In genomic region chr3:168094877-168095610, GRCh38 we compare ENCODE assay signal across 1 cellular context.
A peak's percentile ranks its signal among the peaks of the same experiment; 100 is the strongest.
TF ChIP-seq lines count a peak whose summit lies in the region.

No MANE protein-coding gene starts in this region.

TF ChIP-seq in H1, 55 proteins besides CTCF, POLR2A, EP300 and RAD21:
- no peak for TF ChIP-seq CHD7 (IDR thresholded peaks at IDR 0.05; ENCODE audit: insufficient replicate concordance, low read length)
- no peak for TF ChIP-seq CBX8 (IDR thresholded peaks at IDR 0.05; ENCODE audit: borderline replicate concordance, low read depth, low read length)
- TF ChIP-seq GTF2F1 (IDR thresholded peaks at IDR 0.05; ENCODE audit: borderline replicate concordance, low read depth, low read length), result no peak
- no peak for TF ChIP-seq CHD2 (IDR thresholded peaks at IDR 0.05; ENCODE audit: low read length)
- TF ChIP-seq JUND (IDR thresholded peaks at IDR 0.05; ENCODE audit: low read length), result no peak
- TF ChIP-seq SP4 (IDR thresholded peaks at IDR 0.05; ENCODE audit: low read length), result no peak
- no peak for TF ChIP-seq POU5F1 (IDR thresholded peaks at IDR 0.05; ENCODE audit: low read depth, low read length)
- no peak for TF ChIP-seq SP2 (IDR thresholded peaks at IDR 0.05; ENCODE audit: low read length)
- TF ChIP-seq BCL11A (IDR thresholded peaks at IDR 0.05; ENCODE audit: low read depth in 2 of 2, low read length in 2 of 2), result no peak
- peak; percentile 76; the same call in 1 of the 2 replicates for TF ChIP-seq EGR1 (IDR thresholded peaks at IDR 0.05; ENCODE audit: borderline replicate concordance, low read depth, low read length)
- no peak for TF ChIP-seq PHF8 (conservative IDR thresholded peaks at IDR 0.05; ENCODE audit: low read depth, low read length)
- 0 out of 2 replicates have a peak, but pooled peaks have one; percentile 41 for TF ChIP-seq TAF1 (IDR thresholded peaks at IDR 0.05; ENCODE audit: low read depth, low read length)
- no peak for TF ChIP-seq NANOG (IDR thresholded peaks at IDR 0.05; ENCODE audit: insufficient read depth, low read depth, low read length, poor library complexity, severe bottlenecking)
- TF ChIP-seq POLR2AphosphoS5 (IDR thresholded peaks at IDR 0.05; ENCODE audit: low read depth, low read length), result no peak
- TF ChIP-seq HDAC2 (IDR thresholded peaks at IDR 0.05; ENCODE audit: borderline replicate concordance in 1 of 2, low read depth in 2 of 2, low read length in 2 of 2), result peak; percentile 53 to 81; a peak in 1 of 4 replicates
- TF ChIP-seq NRF1 (IDR thresholded peaks at IDR 0.05; ENCODE audit: low read depth, low read length), result no peak
- TF ChIP-seq CBX5 (IDR thresholded peaks at IDR 0.05; ENCODE audit: low read depth, low read length), result no peak
- TF ChIP-seq SAP30 (IDR thresholded peaks at IDR 0.05; ENCODE audit: insufficient read depth, insufficient replicate concordance, low read length), result peak; percentile 79
- TF ChIP-seq SUZ12 (IDR thresholded peaks at IDR 0.05; ENCODE audit: low read length), result no peak
- TF ChIP-seq KDM1A (IDR thresholded peaks at IDR 0.05; ENCODE audit: borderline replicate concordance, low read length), result no peak
- no peak for TF ChIP-seq RNF2 (IDR thresholded peaks at IDR 0.05; ENCODE audit: borderline replicate concordance, low read depth, low read length, missing control alignments, poor library complexity, severe bottlenecking)
- TF ChIP-seq SIN3A (conservative IDR thresholded peaks at IDR 0.05 in 1 of 2, IDR thresholded peaks at IDR 0.05 in 1 of 2; ENCODE audit: low read depth in 1 of 2, low read length in 2 of 2), result peak; percentile 74 to 90; a peak in 2 of 4 replicates
- TF ChIP-seq, protein P1, sequence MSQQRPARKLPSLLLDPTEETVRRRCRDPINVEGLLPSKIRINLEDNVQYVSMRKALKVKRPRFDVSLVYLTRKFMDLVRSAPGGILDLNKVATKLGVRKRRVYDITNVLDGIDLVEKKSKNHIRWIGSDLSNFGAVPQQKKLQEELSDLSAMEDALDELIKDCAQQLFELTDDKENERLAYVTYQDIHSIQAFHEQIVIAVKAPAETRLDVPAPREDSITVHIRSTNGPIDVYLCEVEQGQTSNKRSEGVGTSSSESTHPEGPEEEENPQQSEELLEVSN (IDR thresholded peaks at IDR 0.05), result peak; percentile 75; the same call in 1 of the 2 replicates
- no peak for TF ChIP-seq HDAC6 (IDR thresholded peaks at IDR 0.05; ENCODE audit: low read depth, low read length)
- no peak for TF ChIP-seq SP1 (IDR thresholded peaks at IDR 0.05; ENCODE audit: low read depth, low read length)
- TF ChIP-seq TCF12 (IDR thresholded peaks at IDR 0.05; ENCODE audit: low read depth, low read length), result no peak
- TF ChIP-seq ASH2L (IDR thresholded peaks at IDR 0.05; ENCODE audit: low read length), result peak; percentile 78
- TF ChIP-seq JUN (IDR thresholded peaks at IDR 0.05; ENCODE audit: low read depth, low read length), result no peak
- TF ChIP-seq RFX5 (IDR thresholded peaks at IDR 0.05; ENCODE audit: borderline replicate concordance, low read depth, low read length), result no peak
- TF ChIP-seq, protein P2, sequence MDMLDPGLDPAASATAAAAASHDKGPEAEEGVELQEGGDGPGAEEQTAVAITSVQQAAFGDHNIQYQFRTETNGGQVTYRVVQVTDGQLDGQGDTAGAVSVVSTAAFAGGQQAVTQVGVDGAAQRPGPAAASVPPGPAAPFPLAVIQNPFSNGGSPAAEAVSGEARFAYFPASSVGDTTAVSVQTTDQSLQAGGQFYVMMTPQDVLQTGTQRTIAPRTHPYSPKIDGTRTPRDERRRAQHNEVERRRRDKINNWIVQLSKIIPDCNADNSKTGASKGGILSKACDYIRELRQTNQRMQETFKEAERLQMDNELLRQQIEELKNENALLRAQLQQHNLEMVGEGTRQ (IDR thresholded peaks at IDR 0.05; ENCODE audit: low read length), result no peak
- peak; percentile 24; the same call in 1 of the 2 replicates for TF ChIP-seq CREB1 (IDR thresholded peaks at IDR 0.05)
- no peak for TF ChIP-seq TEAD4 (IDR thresholded peaks at IDR 0.05; ENCODE audit: low read depth, low read length)
- TF ChIP-seq SIX5 (IDR thresholded peaks at IDR 0.05; ENCODE audit: low read depth, low read length), result no peak
- TF ChIP-seq GABPA (IDR thresholded peaks at IDR 0.05; ENCODE audit: borderline replicate concordance, insufficient read depth, low read length), result no peak
- TF ChIP-seq CTBP2 (IDR thresholded peaks at IDR 0.05; ENCODE audit: borderline replicate concordance, insufficient read depth, insufficient read length, low read length), result no peak
- no peak for TF ChIP-seq TAF7 (optimal IDR thresholded peaks at IDR 0.05; ENCODE audit: borderline replicate concordance, low read depth, low read length)
- no peak for TF ChIP-seq EZH2 (IDR thresholded peaks at IDR 0.05; ENCODE audit: low read depth, low read length, severe bottlenecking)
- TF ChIP-seq ZNF274 (IDR thresholded peaks at IDR 0.05; ENCODE audit: borderline replicate concordance, extremely low read depth, low read length), result no peak
